9 cellular contexts compared by ENCODE assay signal in the genomic region with DNA sequence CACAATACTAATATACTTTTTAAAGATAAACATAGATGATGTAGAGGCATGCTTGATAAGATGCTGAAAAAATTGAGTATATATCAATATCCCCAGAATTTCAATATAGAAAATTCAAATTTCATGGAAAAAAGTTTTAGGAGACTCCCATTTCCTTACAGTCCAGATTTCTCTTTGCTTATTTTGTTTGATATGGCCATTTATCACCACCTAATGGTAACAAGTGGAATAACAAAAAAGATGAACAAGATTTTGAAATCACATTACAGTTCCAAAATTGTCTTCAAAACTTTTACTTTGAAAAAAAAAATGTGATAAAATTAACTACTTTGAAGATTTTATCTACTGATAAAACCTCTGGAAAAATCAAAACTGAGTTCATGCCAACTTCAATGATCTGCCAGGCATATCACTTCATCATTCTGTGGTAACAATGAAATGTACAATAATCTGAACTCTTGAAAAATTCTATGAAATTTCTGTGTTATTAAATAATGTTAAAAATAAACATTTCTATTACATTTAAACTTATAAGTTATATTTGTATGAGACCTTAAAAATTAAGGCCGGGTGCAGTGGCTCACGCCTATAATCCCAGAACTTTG. TPM values are rescaled to one million over a fixed set of nuclear protein-coding genes. Genes with fewer than 3 reads are reported as not detected.
A peak's percentile ranks its signal among the peaks of the same experiment; 100 is the strongest.
DNase-seq lines count a peak whose midpoint lies in the region; ATAC-seq and TF ChIP-seq lines count a peak whose summit lies in the region.
"Had no signal": no experiment of that assay in that cellular context is flagged by ENCODE, and none has a peak within 500 bp of the region (broad histone marks: within the 10 kb centered on the region; RNA-seq: fewer than 3 reads in every experiment).

No MANE protein-coding gene starts in this region.

- DNase-seq in AG08395 (ENCODE audit: low spot score) (peak; percentile 69), GM13976 (ENCODE audit: low spot score) (peak; percentile 38), RWPE2 (ENCODE audit: low spot score) (no peak), fibroblast of the conjunctiva (ENCODE audit: low read depth) (peak; percentile 33), sigmoid colon (no peak)
- DNase-seq in activated naive CD4-positive, alpha-beta T cell treated with anti-CD3 and anti-CD28 coated beads, Interleukin-2, amount 50 U/mL, for 72 hours (ENCODE audit: low spot score in 2 of 2) = no peak
- DNase-seq in activated CD4-positive, alpha-beta T cell treated with anti-CD3 and anti-CD28 coated beads for 1 hour = no peak

- no peaks in the 10 kb centered on the region for H3K9me3 ChIP-seq in RWPE2 (ENCODE audit: severe bottlenecking)
- H3K9me3 ChIP-seq in sigmoid colon = no peaks in the 10 kb centered on the region

- H3K4me1 ChIP-seq in RWPE2 (ENCODE audit: insufficient read depth, poor library complexity, severe bottlenecking) (peaks cover 15% of the 10 kb centered on the region), sigmoid colon (peaks cover 0 to 13% (median 0%) of the 10 kb centered on the region in 4 donors)

- TF ChIP-seq EP300 in sigmoid colon (IDR thresholded peaks at IDR 0.05) = no peak

- intact Hi-C loops in sigmoid colon (cut with DNase I) = loop anchor here (1.0 to 5.0 kb wide), 2 partner anchors 294 to 405 kb away; no protein-coding TSS in a partner anchor

- peaks cover 16% of the 10 kb centered on the region for H3K36me3 ChIP-seq in RWPE2 (ENCODE audit: low read depth)
- H3K36me3 ChIP-seq in sigmoid colon = peaks cover 0 to 3% (median 0%) of the 10 kb centered on the region in 4 donors

- no peak for TF ChIP-seq POLR2A in sigmoid colon (IDR thresholded peaks at IDR 0.05)

- H3K9me3 Mint-ChIP-seq in activated naive CD4-positive, alpha-beta T cell treated with anti-CD3 and anti-CD28 coated beads, Interleukin-2, amount 50 U/mL, for 72 hours = no peaks in the 10 kb centered on the region

- no peak for ATAC-seq in RWPE2 (ENCODE audit: low read depth)
- ATAC-seq in GM21447 (IDR thresholded peaks at IDR 0.05; ENCODE audit: unreplicated experiment) = no peak
- ATAC-seq in activated naive CD4-positive, alpha-beta T cell treated with anti-CD3 and anti-CD28 coated beads, Interleukin-2, amount 50 U/mL, for 72 hours = no peak

- no peak overlapping the region for H3K27ac Mint-ChIP-seq in activated naive CD4-positive, alpha-beta T cell treated with anti-CD3 and anti-CD28 coated beads, Interleukin-2, amount 50 U/mL, for 72 hours
- H3K27ac Mint-ChIP-seq: activated naive CD8-positive, alpha-beta T cell had no signal

- H3K4me3 ChIP-seq in RWPE2 (ENCODE audit: severe bottlenecking) = no peak overlapping the region
- H3K4me3 ChIP-seq in sigmoid colon = no peak overlapping the region

- TF ChIP-seq CTCF in GM13976 (IDR thresholded peaks at IDR 0.05; ENCODE audit: borderline replicate concordance, control extremely low read depth, extremely low read depth, insufficient read depth, missing control alignments) (peak; percentile 13), RWPE2 (IDR thresholded peaks at IDR 0.05; ENCODE audit: poor library complexity, severe bottlenecking) (peak; percentile 64), sigmoid colon (IDR thresholded peaks at IDR 0.05) (peak in 3 of 4 experiments; percentile 35 to 55 (median 39))

- in situ Hi-C loops in GM13976 (cut with MboI; ENCODE audit: low sequenced_read_pairs, unreplicated experiment) = no loop called here

- no peak overlapping the region for H3K27ac ChIP-seq in RWPE2 (ENCODE audit: poor library complexity, severe bottlenecking)
- H3K27ac ChIP-seq in sigmoid colon = no peak overlapping the region

- no peaks in the 10 kb centered on the region for H3K36me3 Mint-ChIP-seq in activated naive CD4-positive, alpha-beta T cell treated with anti-CD3 and anti-CD28 coated beads, Interleukin-2, amount 50 U/mL, for 72 hours

- 96 to 97% methylated on average over 2 of the region's 2 CpGs for WGBS in sigmoid colon, 2 donors

- H3K27me3 ChIP-seq in RWPE2 (ENCODE audit: insufficient read depth, poor library complexity, severe bottlenecking) = no peaks in the 10 kb centered on the region
- no peaks in the 10 kb centered on the region for H3K27me3 ChIP-seq in sigmoid colon

RNA-seq across cellular contexts. Expression of a gene that starts 17.5 kb away (rescaled TPM):
- total RNA-seq in sigmoid colon = 10 to 100 TPM; 10.7 to 11.4 (median 11.1) TPM
- 10 to 100 TPM; 13.8 to 20.5 (median 19.4) TPM for polyA plus RNA-seq in sigmoid colon
- 10 to 100 TPM in 1 of 2 donors, 1 to 10 TPM in 1; 4.2 to 17.1 TPM for total RNA-seq in activated naive CD4-positive, alpha-beta T cell treated with anti-CD3 and anti-CD28 coated beads, Interleukin-2, amount 50 U/mL, for 72 hours

RNA-seq across cellular contexts. Expression of a gene that starts 25.6 kb away (rescaled TPM):
- not detected for total RNA-seq in sigmoid colon
- polyA plus RNA-seq in sigmoid colon = under 1 TPM in 1 of 3 donors, not detected in 2; 0.13 TPM
- not detected for total RNA-seq in activated naive CD4-positive, alpha-beta T cell treated with anti-CD3 and anti-CD28 coated beads, Interleukin-2, amount 50 U/mL, for 72 hours

Comparison
In these comparisons a context has a peak if more than half of its experiments do, and no peak if none do; other contexts are left out.
1. DNase-seq: peak in AG08395 (single experiment), GM13976 (single experiment) and fibroblast of the conjunctiva (single experiment); none in RWPE2 (single experiment), sigmoid colon (single experiment), activated naive CD4-positive, alpha-beta T cell treated with anti-CD3 and anti-CD28 coated beads, Interleukin-2, amount 50 U/mL, for 72 hours (0 of 2) and activated CD4-positive, alpha-beta T cell treated with anti-CD3 and anti-CD28 coated beads for 1 hour (single experiment).
2. CTCF ChIP-seq: peak in every context shown above with its lines; median percentile 64 in RWPE2; 39 in sigmoid colon; 13 in GM13976.